Comparison of ENCODE assay signal across 1 cellular context in the genomic region with DNA sequence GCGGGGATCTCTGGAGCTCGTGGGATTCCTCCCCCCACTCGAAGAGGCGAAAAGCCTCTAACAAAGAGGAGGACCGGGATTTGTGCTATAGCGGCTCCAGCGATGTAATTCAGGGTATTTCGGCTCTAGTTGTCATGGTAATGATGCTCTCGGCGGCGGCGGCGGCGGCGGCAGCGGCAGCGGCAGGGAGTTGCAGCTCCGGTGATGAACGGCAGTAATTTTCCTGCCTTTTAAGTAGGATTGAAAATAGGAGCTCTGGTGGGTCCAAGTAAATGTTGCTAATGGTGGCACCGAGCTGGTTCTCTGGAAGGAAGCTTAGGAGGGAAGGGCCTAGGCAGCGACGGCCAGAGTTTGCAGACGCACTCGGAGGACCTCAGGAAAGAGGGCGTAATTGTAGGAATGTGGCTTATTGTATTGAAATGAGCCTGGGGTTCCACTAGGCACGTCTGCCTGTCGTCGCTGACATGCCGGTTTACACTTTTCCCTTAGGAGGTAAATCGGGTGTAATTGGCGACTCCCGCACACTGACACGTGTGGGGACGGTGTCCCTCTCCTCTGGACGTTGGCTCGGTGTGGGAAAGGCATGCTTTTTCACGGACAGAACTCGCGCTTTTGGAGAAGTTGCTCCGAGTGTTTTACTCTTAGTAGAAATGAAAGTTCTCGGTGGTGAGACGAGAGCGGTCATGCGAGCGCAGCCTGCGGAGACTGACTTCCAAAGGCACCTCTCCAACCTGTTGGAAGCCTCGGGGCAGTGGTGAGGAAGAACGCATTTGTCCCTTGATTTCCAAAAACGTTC.
TF ChIP-seq lines count a peak whose summit lies in the region.

No MANE protein-coding gene starts in this region.

TF ChIP-seq in GM12878, 131 proteins besides CTCF, POLR2A, EP300 and RAD21:
- no peak for TF ChIP-seq ZBED1 (IDR thresholded peaks at IDR 0.05; ENCODE audit: borderline replicate concordance)
- no peak for TF ChIP-seq NFIC (IDR thresholded peaks at IDR 0.05; ENCODE audit: low read depth, low read length)
- TF ChIP-seq EED (IDR thresholded peaks at IDR 0.05; ENCODE audit: low read depth): 0 out of 2 replicates have a peak, but pooled peaks have one; percentile 45
- TF ChIP-seq ZNF217 (IDR thresholded peaks at IDR 0.05): no peak
- TF ChIP-seq MTA3 (IDR thresholded peaks at IDR 0.05; ENCODE audit: borderline replicate concordance, low read length): no peak
- TF ChIP-seq IKZF1 (conservative IDR thresholded peaks at IDR 0.05): 0 out of 2 replicates have a peak, but pooled peaks have one; percentile 46
- TF ChIP-seq SIN3A (IDR thresholded peaks at IDR 0.05; ENCODE audit: low read depth, low read length): peak; percentile 30; the same call in 1 of the 2 replicates
- TF ChIP-seq NKRF (conservative IDR thresholded peaks at IDR 0.05): peak; percentile 9
- no peak for TF ChIP-seq LARP7 (IDR thresholded peaks at IDR 0.05)
- TF ChIP-seq EGR1 (IDR thresholded peaks at IDR 0.05; ENCODE audit: borderline replicate concordance in 1 of 2, low read depth in 2 of 2, low read length in 2 of 2): no peak
- TF ChIP-seq BMI1 (IDR thresholded peaks at IDR 0.05; ENCODE audit: borderline replicate concordance): peak; percentile 88
- TF ChIP-seq KAT2A (conservative IDR thresholded peaks at IDR 0.05; ENCODE audit: control insufficient read depth, low read depth, low read length): no peak
- no peak for TF ChIP-seq GABPA (IDR thresholded peaks at IDR 0.05; ENCODE audit: low read depth)
- TF ChIP-seq POLR2AphosphoS2 (IDR thresholded peaks at IDR 0.05; ENCODE audit: low read depth, low read length): no peak
- TF ChIP-seq SUPT20H (IDR thresholded peaks at IDR 0.05; ENCODE audit: borderline replicate concordance, control insufficient read depth, low read depth, low read length): no peak
- TF ChIP-seq MXI1 (IDR thresholded peaks at IDR 0.05; ENCODE audit: low read depth, low read length): peak; percentile 64; the same call in 1 of the 2 replicates
- no peak for TF ChIP-seq CBX3 (IDR thresholded peaks at IDR 0.05; ENCODE audit: borderline replicate concordance, low read depth)
- no peak for TF ChIP-seq ZNF384 (IDR thresholded peaks at IDR 0.05; ENCODE audit: borderline replicate concordance, low read depth, low read length)
- no peak for TF ChIP-seq STAT1 (conservative IDR thresholded peaks at IDR 0.05)
- no peak for TF ChIP-seq HDAC2 (IDR thresholded peaks at IDR 0.05)
- TF ChIP-seq MEF2A (IDR thresholded peaks at IDR 0.05; ENCODE audit: insufficient read depth, low read depth, low read length): no peak
- TF ChIP-seq DPF2 (IDR thresholded peaks at IDR 0.05): no peak
- TF ChIP-seq HDGF (IDR thresholded peaks at IDR 0.05): no peak
- TF ChIP-seq REST (IDR thresholded peaks at IDR 0.05; ENCODE audit: low read depth, low read length): no peak
